In genomic region chr15:34223904-34224596, GRCh38 we compare ENCODE assay signal across 8 cellular contexts. TPM values are rescaled to one million over a fixed set of nuclear protein-coding genes. Genes with fewer than 3 reads are reported as not detected.
DNase-seq lines count a peak whose midpoint lies in the region; TF ChIP-seq lines count a peak whose summit lies in the region.

No MANE protein-coding gene starts in this region.

- H3K27me3 Mint-ChIP-seq in glutamatergic neuron (ENCODE audit: unreplicated experiment) = peaks cover 12% of the 10 kb centered on the region
- peaks cover 6% of the 10 kb centered on the region for H3K27me3 Mint-ChIP-seq in progenitor cell of endocrine pancreas

- H3K4me3 Mint-ChIP-seq in glutamatergic neuron (ENCODE audit: unreplicated experiment) (peak overlapping the region; percentile 94), progenitor cell of endocrine pancreas (ENCODE audit: low read depth) (peak overlapping the region; percentile 90)

- H3K4me3 ChIP-seq in HAP-1 = peak overlapping the region; percentile 93
- peak overlapping the region; percentile 100 for H3K4me3 ChIP-seq in WI38 (ENCODE audit: low read depth, low read length)

- H3K4me1 Mint-ChIP-seq in glutamatergic neuron (ENCODE audit: low read depth, unreplicated experiment) = peaks cover 4% of the 10 kb centered on the region
- H3K4me1 Mint-ChIP-seq in progenitor cell of endocrine pancreas (ENCODE audit: low read depth) = peaks cover 8% of the 10 kb centered on the region

- in situ Hi-C loops in HAP-1 (cut with MboI; ENCODE audit: low sequenced_read_pairs) = loop anchor here (10.0 kb wide), 1 partner anchor 119 kb away; the partner anchor contains the start of genes EMC7 and PGBD4

- peak; percentile 9 for DNase-seq in AG20443 (ENCODE audit: low spot score)
- peak in 1 of 2 experiments; percentile 30 for DNase-seq in HAP-1 (ENCODE audit: low spot score in 2 of 2)
- no peak for DNase-seq in glutamatergic neuron
- no peak for DNase-seq in progenitor cell of endocrine pancreas (ENCODE audit: low spot score, unreplicated experiment)
- no peak for DNase-seq in NCI-H1930 (lab: John Stamatoyannopoulos, UW)
- DNase-seq in posterior cingulate gyrus = no peak
- no peak for DNase-seq in DMS114 treated with DMSO at 0.1 percent for 48 hours (lab: John Stamatoyannopoulos, UW; ENCODE audit: unreplicated experiment)

- intact Hi-C loops in posterior cingulate gyrus (cut with DNase I) = no loop called here

- no peaks in the 10 kb centered on the region for H3K9me3 ChIP-seq in HAP-1

- H3K27ac Mint-ChIP-seq in glutamatergic neuron (ENCODE audit: unreplicated experiment) = peak overlapping the region; percentile 96
- peak overlapping the region; percentile 97 for H3K27ac Mint-ChIP-seq in progenitor cell of endocrine pancreas

- H3K36me3 Mint-ChIP-seq in glutamatergic neuron (ENCODE audit: unreplicated experiment) (no peaks in the 10 kb centered on the region), progenitor cell of endocrine pancreas (ENCODE audit: insufficient read depth) (peaks cover 3% of the 10 kb centered on the region)

- no peaks in the 10 kb centered on the region for H3K27me3 ChIP-seq in HAP-1 (ENCODE audit: low read depth)

- H3K4me1 ChIP-seq in HAP-1 = peaks cover 9% of the 10 kb centered on the region

- peaks cover 10% of the 10 kb centered on the region for H3K36me3 ChIP-seq in HAP-1 (replicated peaks)

- TF ChIP-seq CTCF in WI38 (IDR thresholded peaks at IDR 0.05; ENCODE audit: low read depth, low read length) (no peak), glutamatergic neuron (IDR thresholded peaks at IDR 0.05; ENCODE audit: partially characterized antibody, unreplicated experiment) (no peak), progenitor cell of endocrine pancreas (IDR thresholded peaks at IDR 0.05; ENCODE audit: unreplicated experiment) (no peak)

- peaks cover 13% of the 10 kb centered on the region for H3K9me3 Mint-ChIP-seq in glutamatergic neuron (ENCODE audit: unreplicated experiment)
- H3K9me3 Mint-ChIP-seq in progenitor cell of endocrine pancreas (ENCODE audit: low read depth) = no peaks in the 10 kb centered on the region

RNA-seq across cellular contexts. Expression of gene EMC4, which starts 0.8 kb away (rescaled TPM):
- total RNA-seq in glutamatergic neuron (ENCODE audit: unreplicated experiment) (98.4 TPM), progenitor cell of endocrine pancreas (97.8 and 101 TPM in 2 replicates)

RNA-seq across cellular contexts. Expression of gene KATNBL1, which starts 14.2 kb away (rescaled TPM):
- total RNA-seq in glutamatergic neuron (ENCODE audit: unreplicated experiment) = 64.7 TPM
- 63.0 and 71.4 TPM in 2 replicates for total RNA-seq in progenitor cell of endocrine pancreas
